Comparison of ENCODE assay signal across 8 cellular contexts in the genomic region with DNA sequence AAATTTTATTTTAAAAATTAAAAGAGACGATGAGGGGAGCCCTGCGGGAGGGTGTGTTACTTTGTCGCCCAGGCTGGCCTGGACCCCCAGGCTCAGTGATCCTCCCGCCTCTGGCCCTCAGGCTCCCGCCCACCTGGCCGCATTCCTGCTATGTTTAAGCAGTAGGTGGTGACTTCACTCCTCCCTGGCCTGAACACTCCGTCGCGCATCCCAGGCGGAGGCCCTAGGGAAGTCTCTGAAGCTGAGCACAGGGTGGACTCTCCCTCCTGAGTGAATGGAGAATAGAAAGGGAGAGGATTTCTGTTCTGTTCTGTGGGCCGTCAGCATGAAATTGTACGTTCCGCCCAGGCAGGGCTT. TPM values are rescaled to one million over a fixed set of nuclear protein-coding genes. Genes with fewer than 3 reads are reported as not detected.
DNase-seq lines count a peak whose midpoint lies in the region; ATAC-seq, FAIRE-seq and TF ChIP-seq lines count a peak whose summit lies in the region.
"Not testable (repeated sequence)": the region's sequence is repeated elsewhere in the genome, so short reads cannot be mapped to it uniquely, and the experiment has no call there.

No MANE protein-coding gene starts in this region.

- not testable (repeated sequence) for H4K20me1 ChIP-seq in endothelial cell of umbilical vein (replicated peaks; ENCODE audit: control insufficient read depth, extremely low read depth, insufficient read depth, low read length)

- H3K36me3 ChIP-seq in Peyer's patch (peaks cover 0 to 36% (median 3%) of the 10 kb centered on the region in 3 donors), neutrophil (peaks cover 28% of the 10 kb centered on the region)
- H3K36me3 ChIP-seq in endothelial cell of umbilical vein (ENCODE audit: control insufficient read depth in 2 of 2, extremely low read depth in 1 of 2, insufficient read depth in 2 of 2, low read length in 2 of 2); thoracic aorta: not testable (repeated sequence)

- TF ChIP-seq CTCF in Peyer's patch (IDR thresholded peaks at IDR 0.05); endothelial cell of umbilical vein (IDR thresholded peaks at IDR 0.05; ENCODE audit: extremely low read depth in 1 of 2, insufficient read depth in 1 of 2, low read depth in 1 of 2, low read length in 2 of 2); neutrophil (IDR thresholded peaks at IDR 0.05); thoracic aorta (IDR thresholded peaks at IDR 0.05): not testable (repeated sequence)

- H3K4me1 ChIP-seq in Peyer's patch (peaks cover 0 to 15% (median 0%) of the 10 kb centered on the region in 4 donors), neutrophil (ENCODE audit: control insufficient read depth in 1 of 2, insufficient read depth in 1 of 2, low read depth in 1 of 2, low read length in 1 of 2) (peaks cover 11 to 13% of the 10 kb centered on the region in 2 experiments), thoracic aorta (ENCODE audit: control insufficient read depth in 1 of 2, low read depth in 2 of 2) (peaks cover 11 to 14% of the 10 kb centered on the region in 2 donors)
- H3K4me1 ChIP-seq in endothelial cell of umbilical vein (ENCODE audit: control insufficient read depth, extremely low read depth, insufficient read depth, low read length): not testable (repeated sequence)

- H3K27me3 ChIP-seq in Peyer's patch; endothelial cell of umbilical vein (ENCODE audit: control insufficient read depth in 2 of 2, insufficient read depth in 2 of 2, low read length in 2 of 2); neutrophil; thoracic aorta (replicated peaks; ENCODE audit: insufficient read depth): not testable (repeated sequence)

- ATAC-seq in activated naive CD4-positive, alpha-beta T cell treated with anti-CD3 and anti-CD28 coated beads, Interleukin-2, amount 50 U/mL, for 72 hours: peak; percentile 11 to 23
- not testable (repeated sequence) for ATAC-seq in thoracic aorta (ENCODE audit: insufficient number of reproducible peaks, low FRiP score, low read depth)

- H3K4me2 ChIP-seq in endothelial cell of umbilical vein (ENCODE audit: insufficient read depth, low read length): peak overlapping the region; percentile 69

- not testable (repeated sequence) for TF ChIP-seq POLR2A in Peyer's patch (IDR thresholded peaks at IDR 0.05); endothelial cell of umbilical vein (IDR thresholded peaks at IDR 0.05; ENCODE audit: low read depth, low read length)

- dilution Hi-C loops in endothelial cell of umbilical vein (cut with MboI; ENCODE audit: extremely low pct_ligation_motif_present, low sequenced_read_pairs): not testable (repeated sequence)

- peak overlapping the region; percentile 71 for H2AFZ ChIP-seq in endothelial cell of umbilical vein (ENCODE audit: low read depth, low read length)

- H3K4me3 ChIP-seq in Peyer's patch (peak overlapping the region; percentile 56 to 80 (median 69)), endothelial cell of umbilical vein (replicated peaks in 1 of 3; ENCODE audit: insufficient read depth in 1 of 3, low read depth in 1 of 3, low read length in 3 of 3) (peak overlapping the region in 2 of 3 experiments; percentile 27 to 48), neutrophil (ENCODE audit: low read depth in 1 of 2, low read length in 1 of 2) (peak overlapping the region; percentile 90 to 92), thoracic aorta (peak overlapping the region; percentile 83)

- not testable (repeated sequence) for H3K9me1 ChIP-seq in endothelial cell of umbilical vein (replicated peaks; ENCODE audit: control insufficient read depth, extremely low read depth, insufficient read depth, low read length)

- POLR2A ChIA-PET in endothelial cell of umbilical vein (lab: Charles Lee): not testable (repeated sequence)

- H3K36me3 Mint-ChIP-seq in activated naive CD4-positive, alpha-beta T cell treated with anti-CD3 and anti-CD28 coated beads, Interleukin-2, amount 50 U/mL, for 72 hours: peaks cover 55 to 66% of the 10 kb centered on the region in 2 donors

- H3K27ac Mint-ChIP-seq in activated naive CD4-positive, alpha-beta T cell treated with anti-CD3 and anti-CD28 coated beads, Interleukin-2, amount 50 U/mL, for 72 hours: peak overlapping the region in 1 of 2 donors; percentile 93

- peak; percentile 32 for DNase-seq in COR-L47 (lab: John Stamatoyannopoulos, UW)
- DNase-seq in HK-2 (ENCODE audit: unreplicated experiment): peak; percentile 58
- peak in 1 of 3 donors; percentile 48 for DNase-seq in Peyer's patch
- not testable (repeated sequence) for DNase-seq in activated naive CD4-positive, alpha-beta T cell treated with anti-CD3 and anti-CD28 coated beads, Interleukin-2, amount 50 U/mL, for 72 hours (ENCODE audit: low spot score in 2 of 2); endothelial cell of umbilical vein (ENCODE audit: low read depth, low spot score)
- DNase-seq in iris pigment epithelial cell (ENCODE audit: low read depth): peak; percentile 25
- DNase-seq in thoracic aorta (ENCODE audit: low spot score): peak; percentile 11

- H3K27ac ChIP-seq in Peyer's patch (peak overlapping the region; percentile 80 to 90 (median 81)), neutrophil (peak overlapping the region; percentile 92), thoracic aorta (peak overlapping the region; percentile 86 to 93)
- not testable (repeated sequence) for H3K27ac ChIP-seq in endothelial cell of umbilical vein (ENCODE audit: insufficient read depth, low read depth, low read length)

- not testable (repeated sequence) for H3K79me2 ChIP-seq in endothelial cell of umbilical vein (ENCODE audit: control insufficient read depth, insufficient read depth, low read length)

- peaks cover 0 to 31% (median 1%) of the 10 kb centered on the region in 4 donors for H3K9me3 ChIP-seq in Peyer's patch
- H3K9me3 ChIP-seq in endothelial cell of umbilical vein (replicated peaks; ENCODE audit: control insufficient read depth, insufficient read depth, low read length); neutrophil; thoracic aorta: not testable (repeated sequence)

- H3K9me3 Mint-ChIP-seq in activated naive CD4-positive, alpha-beta T cell treated with anti-CD3 and anti-CD28 coated beads, Interleukin-2, amount 50 U/mL, for 72 hours: peaks cover 36 to 41% of the 10 kb centered on the region in 2 donors

- H3K9ac ChIP-seq in endothelial cell of umbilical vein (replicated peaks; ENCODE audit: extremely low read depth, insufficient read depth, low read length): not testable (repeated sequence)

- not testable (repeated sequence) for FAIRE-seq in endothelial cell of umbilical vein (lab: Jason Lieb, UNC)

- CTCF ChIA-PET in endothelial cell of umbilical vein (lab: Charles Lee): not testable (repeated sequence)

- not testable (repeated sequence) for BruUV-seq in endothelial cell of umbilical vein (replicated peaks; lab: Mats Ljungman, UMichigan)

- intact Hi-C loops in endothelial cell of umbilical vein (cut with micrococcal nuclease): loop anchor here (1.0 kb wide), 2 partner anchors 42 to 69 kb away; a partner anchor contains a TSS

RNA-seq across cellular contexts. Expression of a gene that starts 0.5 kb away (rescaled TPM):
- total RNA-seq in Peyer's patch (10 to 100 TPM; 21.0 to 36.7 (median 34.7) TPM), endothelial cell of umbilical vein (12.1 and 12.3 TPM in 2 replicates), thoracic aorta (10 to 100 TPM; 16.0 to 22.7 TPM)
- 10 to 100 TPM; 18.7 to 26.4 TPM for total RNA-seq in activated naive CD4-positive, alpha-beta T cell treated with anti-CD3 and anti-CD28 coated beads, Interleukin-2, amount 50 U/mL, for 72 hours
- 4.4 and 4.7 TPM in 2 replicates for polyA plus RNA-seq in endothelial cell of umbilical vein
- 3.4 and 4.7 TPM in 2 replicates for polyA plus RNA-seq in endothelial cell of umbilical vein (2011; cell fraction: cytosol; rRNA removed)
- 10.7 and 13.4 TPM in 2 replicates for polyA plus RNA-seq in endothelial cell of umbilical vein (2011; cell fraction: nucleus; rRNA removed)
- 5.7 and 6.4 TPM in 2 replicates for polyA plus RNA-seq in endothelial cell of umbilical vein (2012)
- polyA minus RNA-seq in endothelial cell of umbilical vein: 14.7 and 17.4 TPM in 2 replicates
- polyA minus RNA-seq in endothelial cell of umbilical vein (2011; cell fraction: cytosol; rRNA and poly(A)+ RNA removed): 3.9 TPM
- polyA minus RNA-seq in endothelial cell of umbilical vein (2011; cell fraction: nucleus; rRNA and poly(A)+ RNA removed): 9.2 and 17.5 TPM in 2 replicates

RNA-seq across cellular contexts. Expression of a gene that starts 42.2 kb away (rescaled TPM):
- total RNA-seq in Peyer's patch: 10 to 100 TPM; 30.5 to 56.9 (median 42.0) TPM
- total RNA-seq in activated naive CD4-positive, alpha-beta T cell treated with anti-CD3 and anti-CD28 coated beads, Interleukin-2, amount 50 U/mL, for 72 hours: 10 to 100 TPM; 22.5 to 32.7 TPM
- 13.6 and 15.2 TPM in 2 replicates for total RNA-seq in endothelial cell of umbilical vein
- polyA plus RNA-seq in endothelial cell of umbilical vein: 1.8 and 1.9 TPM in 2 replicates
- 2.7 and 2.8 TPM in 2 replicates for polyA plus RNA-seq in endothelial cell of umbilical vein (2011; cell fraction: cytosol; rRNA removed)
- polyA plus RNA-seq in endothelial cell of umbilical vein (2011; cell fraction: nucleus; rRNA removed): 7.8 and 11.9 TPM in 2 replicates
- polyA plus RNA-seq in endothelial cell of umbilical vein (2012): 2.4 and 2.9 TPM in 2 replicates
- 11.8 and 14.5 TPM in 2 replicates for polyA minus RNA-seq in endothelial cell of umbilical vein
- 5.3 TPM for polyA minus RNA-seq in endothelial cell of umbilical vein (2011; cell fraction: cytosol; rRNA and poly(A)+ RNA removed)
- 10.5 and 18.7 TPM in 2 replicates for polyA minus RNA-seq in endothelial cell of umbilical vein (2011; cell fraction: nucleus; rRNA and poly(A)+ RNA removed)
- total RNA-seq in thoracic aorta: 10 to 100 TPM; 13.7 to 24.5 TPM

Comparison
In these comparisons a context has a peak if more than half of its experiments do, and no peak if none do; other contexts are left out.
1. H3K4me3 ChIP-seq: peak in every context shown above with its lines; median percentile 91 in neutrophil; 83 in thoracic aorta; 69 in Peyer's patch; 38 in endothelial cell of umbilical vein.